ENCODE assay signal across 1 cellular context in the genomic region with DNA sequence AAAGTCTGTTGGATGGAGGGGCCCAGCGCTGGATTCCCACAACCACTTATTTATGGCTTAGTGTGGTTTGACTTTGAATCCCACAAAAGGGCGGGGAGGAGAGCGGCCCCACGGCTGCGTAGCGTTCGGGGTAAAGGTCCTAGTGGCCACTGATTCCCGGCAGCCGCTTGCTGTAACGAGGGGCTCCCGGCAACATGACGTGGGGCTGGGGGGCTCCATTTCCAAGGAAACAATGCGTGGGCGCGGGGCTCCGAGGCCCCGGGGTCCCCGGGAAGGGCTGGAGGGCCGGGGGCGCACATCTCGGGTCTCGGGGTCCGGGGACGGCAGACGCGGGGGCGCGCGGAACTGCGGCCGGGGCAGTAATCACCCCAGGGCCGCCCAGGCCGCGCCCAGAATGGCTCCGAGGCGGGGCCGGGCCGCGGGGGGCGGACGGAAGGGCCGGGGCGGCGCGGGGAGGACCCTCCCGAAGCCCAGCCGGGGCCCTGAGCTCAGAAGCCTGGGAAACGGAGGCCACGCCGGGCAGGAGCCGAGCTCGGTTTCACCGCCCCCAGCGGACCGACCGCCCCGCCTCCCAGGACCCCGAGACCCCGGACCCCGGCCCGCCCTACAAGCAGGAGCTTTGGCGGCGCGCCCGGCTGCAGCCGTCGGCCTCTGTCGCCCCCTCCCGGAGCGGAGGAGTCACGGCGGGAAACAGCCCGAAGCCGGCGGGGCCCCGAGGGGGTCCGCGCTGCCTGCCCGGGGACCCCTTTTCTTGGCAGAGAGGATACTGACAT.
TF ChIP-seq lines count a peak whose summit lies in the region.

No MANE protein-coding gene starts in this region.

TF ChIP-seq in WTC11, 78 proteins besides CTCF, POLR2A, EP300 and RAD21 (continued from another document and continues in another):
- TF ChIP-seq ZNF532 (CRISPR knock-in tag; IDR thresholded peaks at IDR 0.05; ENCODE audit: borderline replicate concordance) (no peak), SP1 (CRISPR knock-in tag; conservative IDR thresholded peaks at IDR 0.05) (peak; percentile 82), MAX (CRISPR knock-in tag; IDR thresholded peaks at IDR 0.05) (peak; percentile 31; the same call in 1 of the 2 replicates), OVOL2 (CRISPR knock-in tag; IDR thresholded peaks at IDR 0.05; ENCODE audit: borderline replicate concordance) (no peak), MYBL2 (CRISPR knock-in tag; IDR thresholded peaks at IDR 0.05) (no peak), ATF2 (CRISPR knock-in tag; IDR thresholded peaks at IDR 0.05; ENCODE audit: borderline replicate concordance, low read depth) (no peak), TEAD1 (CRISPR knock-in tag; IDR thresholded peaks at IDR 0.05) (no peak), FOXJ3 (CRISPR knock-in tag; IDR thresholded peaks at IDR 0.05; ENCODE audit: borderline replicate concordance) (no peak), HMGA2 (CRISPR knock-in tag; IDR thresholded peaks at IDR 0.05) (no peak), ZNF232 (CRISPR knock-in tag; IDR thresholded peaks at IDR 0.05) (no peak), ZNF396 (CRISPR knock-in tag; IDR thresholded peaks at IDR 0.05; ENCODE audit: borderline replicate concordance) (no peak), TP53 (CRISPR knock-in tag; IDR thresholded peaks at IDR 0.05) (0 out of 2 replicates have a peak, but pooled peaks have one; percentile 69), ZNF671 (CRISPR knock-in tag; IDR thresholded peaks at IDR 0.05) (no peak), ZNF317 (CRISPR knock-in tag; IDR thresholded peaks at IDR 0.05; ENCODE audit: borderline replicate concordance, low read depth) (no peak), PREB (CRISPR knock-in tag; IDR thresholded peaks at IDR 0.05; ENCODE audit: borderline replicate concordance) (no peak), ZNF263 (CRISPR knock-in tag; IDR thresholded peaks at IDR 0.05; ENCODE audit: low read depth) (no peak), GTF2I (CRISPR knock-in tag; conservative IDR thresholded peaks at IDR 0.05) (no peak), USF1 (CRISPR knock-in tag; IDR thresholded peaks at IDR 0.05) (no peak), ZSCAN18 (CRISPR knock-in tag; IDR thresholded peaks at IDR 0.05) (no peak)
- TF ChIP-seq, protein P1, sequence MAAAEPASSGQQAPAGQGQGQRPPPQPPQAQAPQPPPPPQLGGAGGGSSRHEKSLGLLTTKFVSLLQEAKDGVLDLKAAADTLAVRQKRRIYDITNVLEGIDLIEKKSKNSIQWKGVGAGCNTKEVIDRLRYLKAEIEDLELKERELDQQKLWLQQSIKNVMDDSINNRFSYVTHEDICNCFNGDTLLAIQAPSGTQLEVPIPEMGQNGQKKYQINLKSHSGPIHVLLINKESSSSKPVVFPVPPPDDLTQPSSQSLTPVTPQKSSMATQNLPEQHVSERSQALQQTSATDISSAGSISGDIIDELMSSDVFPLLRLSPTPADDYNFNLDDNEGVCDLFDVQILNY (CRISPR knock-in tag; IDR thresholded peaks at IDR 0.05) = peak; percentile 86
- TF ChIP-seq, protein P2, sequence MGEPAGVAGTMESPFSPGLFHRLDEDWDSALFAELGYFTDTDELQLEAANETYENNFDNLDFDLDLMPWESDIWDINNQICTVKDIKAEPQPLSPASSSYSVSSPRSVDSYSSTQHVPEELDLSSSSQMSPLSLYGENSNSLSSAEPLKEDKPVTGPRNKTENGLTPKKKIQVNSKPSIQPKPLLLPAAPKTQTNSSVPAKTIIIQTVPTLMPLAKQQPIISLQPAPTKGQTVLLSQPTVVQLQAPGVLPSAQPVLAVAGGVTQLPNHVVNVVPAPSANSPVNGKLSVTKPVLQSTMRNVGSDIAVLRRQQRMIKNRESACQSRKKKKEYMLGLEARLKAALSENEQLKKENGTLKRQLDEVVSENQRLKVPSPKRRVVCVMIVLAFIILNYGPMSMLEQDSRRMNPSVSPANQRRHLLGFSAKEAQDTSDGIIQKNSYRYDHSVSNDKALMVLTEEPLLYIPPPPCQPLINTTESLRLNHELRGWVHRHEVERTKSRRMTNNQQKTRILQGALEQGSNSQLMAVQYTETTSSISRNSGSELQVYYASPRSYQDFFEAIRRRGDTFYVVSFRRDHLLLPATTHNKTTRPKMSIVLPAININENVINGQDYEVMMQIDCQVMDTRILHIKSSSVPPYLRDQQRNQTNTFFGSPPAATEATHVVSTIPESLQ (CRISPR knock-in tag; IDR thresholded peaks at IDR 0.05) = no peak
- TF ChIP-seq, protein P3, sequence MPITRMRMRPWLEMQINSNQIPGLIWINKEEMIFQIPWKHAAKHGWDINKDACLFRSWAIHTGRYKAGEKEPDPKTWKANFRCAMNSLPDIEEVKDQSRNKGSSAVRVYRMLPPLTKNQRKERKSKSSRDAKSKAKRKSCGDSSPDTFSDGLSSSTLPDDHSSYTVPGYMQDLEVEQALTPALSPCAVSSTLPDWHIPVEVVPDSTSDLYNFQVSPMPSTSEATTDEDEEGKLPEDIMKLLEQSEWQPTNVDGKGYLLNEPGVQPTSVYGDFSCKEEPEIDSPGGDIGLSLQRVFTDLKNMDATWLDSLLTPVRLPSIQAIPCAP (CRISPR knock-in tag; IDR thresholded peaks at IDR 0.05) = no peak
- TF ChIP-seq, protein P4, sequence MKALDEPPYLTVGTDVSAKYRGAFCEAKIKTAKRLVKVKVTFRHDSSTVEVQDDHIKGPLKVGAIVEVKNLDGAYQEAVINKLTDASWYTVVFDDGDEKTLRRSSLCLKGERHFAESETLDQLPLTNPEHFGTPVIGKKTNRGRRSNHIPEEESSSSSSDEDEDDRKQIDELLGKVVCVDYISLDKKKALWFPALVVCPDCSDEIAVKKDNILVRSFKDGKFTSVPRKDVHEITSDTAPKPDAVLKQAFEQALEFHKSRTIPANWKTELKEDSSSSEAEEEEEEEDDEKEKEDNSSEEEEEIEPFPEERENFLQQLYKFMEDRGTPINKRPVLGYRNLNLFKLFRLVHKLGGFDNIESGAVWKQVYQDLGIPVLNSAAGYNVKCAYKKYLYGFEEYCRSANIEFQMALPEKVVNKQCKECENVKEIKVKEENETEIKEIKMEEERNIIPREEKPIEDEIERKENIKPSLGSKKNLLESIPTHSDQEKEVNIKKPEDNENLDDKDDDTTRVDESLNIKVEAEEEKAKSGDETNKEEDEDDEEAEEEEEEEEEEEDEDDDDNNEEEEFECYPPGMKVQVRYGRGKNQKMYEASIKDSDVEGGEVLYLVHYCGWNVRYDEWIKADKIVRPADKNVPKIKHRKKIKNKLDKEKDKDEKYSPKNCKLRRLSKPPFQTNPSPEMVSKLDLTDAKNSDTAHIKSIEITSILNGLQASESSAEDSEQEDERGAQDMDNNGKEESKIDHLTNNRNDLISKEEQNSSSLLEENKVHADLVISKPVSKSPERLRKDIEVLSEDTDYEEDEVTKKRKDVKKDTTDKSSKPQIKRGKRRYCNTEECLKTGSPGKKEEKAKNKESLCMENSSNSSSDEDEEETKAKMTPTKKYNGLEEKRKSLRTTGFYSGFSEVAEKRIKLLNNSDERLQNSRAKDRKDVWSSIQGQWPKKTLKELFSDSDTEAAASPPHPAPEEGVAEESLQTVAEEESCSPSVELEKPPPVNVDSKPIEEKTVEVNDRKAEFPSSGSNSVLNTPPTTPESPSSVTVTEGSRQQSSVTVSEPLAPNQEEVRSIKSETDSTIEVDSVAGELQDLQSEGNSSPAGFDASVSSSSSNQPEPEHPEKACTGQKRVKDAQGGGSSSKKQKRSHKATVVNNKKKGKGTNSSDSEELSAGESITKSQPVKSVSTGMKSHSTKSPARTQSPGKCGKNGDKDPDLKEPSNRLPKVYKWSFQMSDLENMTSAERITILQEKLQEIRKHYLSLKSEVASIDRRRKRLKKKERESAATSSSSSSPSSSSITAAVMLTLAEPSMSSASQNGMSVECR (CRISPR knock-in tag; IDR thresholded peaks at IDR 0.05; ENCODE audit: borderline replicate concordance) = no peak
- TF ChIP-seq, protein P5, sequence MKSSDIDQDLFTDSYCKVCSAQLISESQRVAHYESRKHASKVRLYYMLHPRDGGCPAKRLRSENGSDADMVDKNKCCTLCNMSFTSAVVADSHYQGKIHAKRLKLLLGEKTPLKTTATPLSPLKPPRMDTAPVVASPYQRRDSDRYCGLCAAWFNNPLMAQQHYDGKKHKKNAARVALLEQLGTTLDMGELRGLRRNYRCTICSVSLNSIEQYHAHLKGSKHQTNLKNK (CRISPR knock-in tag; IDR thresholded peaks at IDR 0.05) = no peak
- TF ChIP-seq, protein P6, sequence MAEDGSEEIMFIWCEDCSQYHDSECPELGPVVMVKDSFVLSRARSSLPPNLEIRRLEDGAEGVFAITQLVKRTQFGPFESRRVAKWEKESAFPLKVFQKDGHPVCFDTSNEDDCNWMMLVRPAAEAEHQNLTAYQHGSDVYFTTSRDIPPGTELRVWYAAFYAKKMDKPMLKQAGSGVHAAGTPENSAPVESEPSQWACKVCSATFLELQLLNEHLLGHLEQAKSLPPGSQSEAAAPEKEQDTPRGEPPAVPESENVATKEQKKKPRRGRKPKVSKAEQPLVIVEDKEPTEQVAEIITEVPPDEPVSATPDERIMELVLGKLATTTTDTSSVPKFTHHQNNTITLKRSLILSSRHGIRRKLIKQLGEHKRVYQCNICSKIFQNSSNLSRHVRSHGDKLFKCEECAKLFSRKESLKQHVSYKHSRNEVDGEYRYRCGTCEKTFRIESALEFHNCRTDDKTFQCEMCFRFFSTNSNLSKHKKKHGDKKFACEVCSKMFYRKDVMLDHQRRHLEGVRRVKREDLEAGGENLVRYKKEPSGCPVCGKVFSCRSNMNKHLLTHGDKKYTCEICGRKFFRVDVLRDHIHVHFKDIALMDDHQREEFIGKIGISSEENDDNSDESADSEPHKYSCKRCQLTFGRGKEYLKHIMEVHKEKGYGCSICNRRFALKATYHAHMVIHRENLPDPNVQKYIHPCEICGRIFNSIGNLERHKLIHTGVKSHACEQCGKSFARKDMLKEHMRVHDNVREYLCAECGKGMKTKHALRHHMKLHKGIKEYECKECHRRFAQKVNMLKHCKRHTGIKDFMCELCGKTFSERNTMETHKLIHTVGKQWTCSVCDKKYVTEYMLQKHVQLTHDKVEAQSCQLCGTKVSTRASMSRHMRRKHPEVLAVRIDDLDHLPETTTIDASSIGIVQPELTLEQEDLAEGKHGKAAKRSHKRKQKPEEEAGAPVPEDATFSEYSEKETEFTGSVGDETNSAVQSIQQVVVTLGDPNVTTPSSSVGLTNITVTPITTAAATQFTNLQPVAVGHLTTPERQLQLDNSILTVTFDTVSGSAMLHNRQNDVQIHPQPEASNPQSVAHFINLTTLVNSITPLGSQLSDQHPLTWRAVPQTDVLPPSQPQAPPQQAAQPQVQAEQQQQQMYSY (CRISPR knock-in tag; IDR thresholded peaks at IDR 0.05) = no peak
